Comparison of ENCODE assay signal across 7 cellular contexts in genomic region chr6:97497713-97498331, GRCh38.
DNase-seq lines count a peak whose midpoint lies in the region; ATAC-seq and TF ChIP-seq lines count a peak whose summit lies in the region.

No MANE protein-coding gene starts in this region.

- DNase-seq in NCI-H1048 (lab: John Stamatoyannopoulos, UW) (peak; percentile 60), SK-N-SH (peak; percentile 30), Right ventricle myocardium superior (peak; percentile 64), prostate gland (ENCODE audit: low spot score) (peak; percentile 56)
- peak; percentile 57 for DNase-seq in activated naive CD4-positive, alpha-beta T cell treated with anti-CD3 and anti-CD28 coated beads, Interleukin-2, amount 50 U/mL, for 16 hours

- ATAC-seq in GM18498 (IDR thresholded peaks at IDR 0.05; ENCODE audit: unreplicated experiment) (peak; percentile 98), HG02678 (IDR thresholded peaks at IDR 0.05; ENCODE audit: unreplicated experiment) (peak; percentile 99), Right ventricle myocardium superior (ENCODE audit: poor library complexity) (peak; percentile 91)

- no peak overlapping the region for H3K27ac ChIP-seq in SK-N-SH (ENCODE audit: low read depth in 2 of 2, low read length in 1 of 2)
- no peak overlapping the region for H3K27ac ChIP-seq in prostate gland

- H4K20me1 ChIP-seq in SK-N-SH (ENCODE audit: insufficient read depth): no peaks in the 10 kb centered on the region

- no peak overlapping the region for H3K4me3 ChIP-seq in SK-N-SH (ENCODE audit: low read depth in 2 of 2, low read length in 1 of 2)
- H3K4me3 ChIP-seq in prostate gland: no peak overlapping the region

- WGBS in SK-N-SH (ENCODE audit: low lambda C conversion rate): 53% methylated on average over 4 of the region's 4 CpGs
- 22% methylated on average over 4 of the region's 4 CpGs for WGBS in prostate gland

- H3K27me3 ChIP-seq in SK-N-SH (ENCODE audit: insufficient read depth): no peaks in the 10 kb centered on the region
- no peaks in the 10 kb centered on the region for H3K27me3 ChIP-seq in prostate gland (replicated peaks; ENCODE audit: insufficient read depth)

- intact Hi-C loops in Right ventricle myocardium superior (cut with DNase I) (no loop called here), prostate gland (cut with DNase I) (loop anchor here (10.0 kb wide), 1 partner anchor 1617 kb away; no protein-coding TSS in a partner anchor)

- H2AFZ ChIP-seq in SK-N-SH (ENCODE audit: low read depth): peak overlapping the region; percentile 91

- H3K4me1 ChIP-seq in SK-N-SH (ENCODE audit: control insufficient read depth in 1 of 2, insufficient read depth in 2 of 2, low read depth in 1 of 2, low read length in 1 of 2) (no peaks in the 10 kb centered on the region; a peak in 1 of 4 replicates), prostate gland (replicated peaks) (no peaks in the 10 kb centered on the region)

- peak; percentile 95 for TF ChIP-seq CTCF in SK-N-SH (IDR thresholded peaks at IDR 0.05)
- peak in 3 of 4 experiments; percentile 57 to 68 (median 60) for TF ChIP-seq CTCF in prostate gland (IDR thresholded peaks at IDR 0.05)

- POLR2A ChIA-PET in SK-N-SH (lab: Yijun Ruan, JAX): no interaction called here

- H3K79me2 ChIP-seq in SK-N-SH (ENCODE audit: insufficient read depth): no peaks in the 10 kb centered on the region

- TF ChIP-seq POLR2A in prostate gland (IDR thresholded peaks at IDR 0.05): no peak

- no peak overlapping the region for H3K9ac ChIP-seq in SK-N-SH

- peak; percentile 78 for TF ChIP-seq RAD21 in SK-N-SH (IDR thresholded peaks at IDR 0.05; ENCODE audit: low read length)

- H3F3A ChIP-seq in SK-N-SH (replicated peaks; ENCODE audit: insufficient read depth): no peaks in the 10 kb centered on the region

- H3K36me3 ChIP-seq in SK-N-SH (replicated peaks in 1 of 2; ENCODE audit: control insufficient read depth in 1 of 2, insufficient read depth in 2 of 2, low read length in 1 of 2) (no peaks in the 10 kb centered on the region), prostate gland (no peaks in the 10 kb centered on the region)

- no peaks in the 10 kb centered on the region for H3K9me2 ChIP-seq in SK-N-SH

- H3K4me2 ChIP-seq in SK-N-SH: no peak overlapping the region

- no peak for TF ChIP-seq EP300 in SK-N-SH (IDR thresholded peaks at IDR 0.05; ENCODE audit: borderline replicate concordance in 1 of 2, low read depth in 1 of 2, low read length in 1 of 2)

- H3K9me3 ChIP-seq in SK-N-SH: no peaks in the 10 kb centered on the region
- no peaks in the 10 kb centered on the region for H3K9me3 ChIP-seq in prostate gland

- CTCF ChIA-PET in SK-N-SH (lab: Yijun Ruan, JAX): interaction anchor here (0.6 to 1.8 kb wide), 21 partner anchors 10 to 1347 kb away, joined by 3 to 11 read pairs (median 3); no protein-coding TSS in a partner anchor

TF ChIP-seq in SK-N-SH, 30 proteins besides CTCF, POLR2A, EP300 and RAD21:
- TF ChIP-seq SMC3 (IDR thresholded peaks at IDR 0.05; ENCODE audit: low read depth, low read length) (peak; percentile 82), YY1 (IDR thresholded peaks at IDR 0.05; ENCODE audit: low read depth) (peak; percentile 67; the same call in 1 of the 2 replicates), MAX (IDR thresholded peaks at IDR 0.05; ENCODE audit: low read depth) (no peak), MXI1 (IDR thresholded peaks at IDR 0.05; ENCODE audit: low read depth, low read length) (no peak)
